9 cellular contexts compared by ENCODE assay signal in genomic region chr2:240921319-240922233, GRCh38. TPM values are rescaled to one million over a fixed set of nuclear protein-coding genes. Genes with fewer than 3 reads are reported as not detected.
DNase-seq lines count a peak whose midpoint lies in the region; ATAC-seq and TF ChIP-seq lines count a peak whose summit lies in the region.
"Had no signal": no experiment of that assay in that cellular context is flagged by ENCODE, and none has a peak within 500 bp of the region (broad histone marks: within the 10 kb centered on the region; RNA-seq: fewer than 3 reads in every experiment).

No MANE protein-coding gene starts in this region.

- H3K4me1 ChIP-seq in lung (ENCODE audit: control insufficient read depth in 2 of 2, insufficient read depth in 2 of 2, low read length in 2 of 2), result peaks cover 0 to 3% of the 10 kb centered on the region in 2 donors
- H3K4me1 ChIP-seq: parathyroid adenoma had no signal

- H3K4me1 Mint-ChIP-seq in MCF 10A (ENCODE audit: insufficient read depth, unreplicated experiment), result peaks cover 8% of the 10 kb centered on the region

- no peaks in the 10 kb centered on the region for H3K27me3 ChIP-seq in lung (ENCODE audit: control insufficient read depth, insufficient read depth)

- TF ChIP-seq CTCF in MCF 10A (IDR thresholded peaks at IDR 0.05; ENCODE audit: unreplicated experiment), result no peak
- no peak for TF ChIP-seq CTCF in lung (IDR thresholded peaks at IDR 0.05; ENCODE audit: control extremely low read depth, extremely low read depth)

- H3K27me3 Mint-ChIP-seq in MCF 10A (ENCODE audit: insufficient read depth, unreplicated experiment), result no peaks in the 10 kb centered on the region

- no peaks in the 10 kb centered on the region for H3K36me3 ChIP-seq in lung (ENCODE audit: control insufficient read depth in 2 of 2, insufficient read depth in 2 of 2, low read length in 2 of 2)

- intact Hi-C loops in MCF 10A (cut with micrococcal nuclease), result no loop called here

- CTCF ChIA-PET in MCF 10A (lab: Yijun Ruan, JAX), result interaction anchor here (0.6 kb wide), 2 partner anchors 41 to 81 kb away, joined by 3 read pairs; no protein-coding TSS in a partner anchor

- 79 to 92% methylated on average over 12 to 14 of the region's 14 CpGs for whole genome bisulfite sequencing in lung, 2 donors

- DNase-seq in A172 (ENCODE audit: low spot score) (peak; percentile 96), HS-27A (ENCODE audit: low read depth) (peak; percentile 62), MCF 10A (ENCODE audit: unreplicated experiment) (peak; percentile 92), lung (ENCODE audit: low spot score) (no peak), NCI-H748 treated with DMSO at 0.1 percent for 48 hours (lab: John Stamatoyannopoulos, UW) (no peak), NCI-H187 treated with DMSO at 0.1 percent for 48 hours (lab: John Stamatoyannopoulos, UW) (no peak)

- no peaks in the 10 kb centered on the region for H3K36me3 Mint-ChIP-seq in MCF 10A (ENCODE audit: insufficient read depth, unreplicated experiment)

- peak overlapping the region in 1 of 2 donors; percentile 43 for H3K27ac ChIP-seq in lung (ENCODE audit: low read depth in 1 of 2, low read length in 1 of 2)
- H3K27ac ChIP-seq: parathyroid adenoma had no signal

- POLR2A ChIA-PET in MCF 10A (lab: Yijun Ruan, JAX), result interaction anchor here (0.9 to 1.4 kb wide), 4 partner anchors 9 to 140 kb away, joined by 3 to 6 read pairs (median 4); no protein-coding TSS in a partner anchor

- H3K4me3 Mint-ChIP-seq in MCF 10A (ENCODE audit: unreplicated experiment), result peak overlapping the region; percentile 35

- H3K27ac Mint-ChIP-seq in MCF 10A (ENCODE audit: low read depth, unreplicated experiment), result peak overlapping the region; percentile 85

- no peaks in the 10 kb centered on the region for H3K9me3 ChIP-seq in lung (ENCODE audit: control insufficient read depth in 2 of 2, insufficient read depth in 1 of 2, low read length in 1 of 2)

- H3K4me3 ChIP-seq in lung, result no peak overlapping the region

- H3K9me3 Mint-ChIP-seq in MCF 10A (ENCODE audit: unreplicated experiment), result no peaks in the 10 kb centered on the region

- ATAC-seq in lung (ENCODE audit: insufficient read depth, low FRiP score) (peak; percentile 31), GM19324 (IDR thresholded peaks at IDR 0.05; ENCODE audit: low FRiP score, unreplicated experiment) (no peak), GM18907 (IDR thresholded peaks at IDR 0.05; ENCODE audit: unreplicated experiment) (no peak)

- no TSS peak for BruUV-seq in MCF 10A (replicated peaks; lab: Mats Ljungman, UMichigan)

RNA-seq across cellular contexts. Expression of gene CROCC2, which starts 15.4 kb away (rescaled TPM):
- 0.02 TPM in 1 of 2 replicates, not detected in the other for total RNA-seq in A172 (2014; rRNA removed; shearing (Covaris generic))
- not detected in 2 replicates for total RNA-seq in MCF 10A (2022)
- 10 to 100 TPM in 1 of 2 donors, 1 to 10 TPM in 1; 5.6 to 17.4 TPM for total RNA-seq in lung
- 1 to 10 TPM; 1.3 to 3.1 TPM for polyA plus RNA-seq in lung

RNA-seq across cellular contexts. Expression of gene MAB21L4, which starts 25.6 kb away (rescaled TPM):
- total RNA-seq in A172 (2014; rRNA removed; shearing (Covaris generic)), result 0.22 TPM in 1 of 2 replicates, not detected in the other
- total RNA-seq in MCF 10A (2022), result not detected in 2 replicates
- total RNA-seq in lung, result 10 to 100 TPM in 1 of 2 donors, 1 to 10 TPM in 1; 2.9 to 21.1 TPM
- 1 to 10 TPM; 4.9 to 8.7 TPM for polyA plus RNA-seq in lung

RNA-seq across cellular contexts. Expression of gene AGXT, which starts 53.0 kb away (rescaled TPM):
- 0.07 TPM in 1 of 2 replicates, not detected in the other for total RNA-seq in A172 (2014; rRNA removed; shearing (Covaris generic))
- total RNA-seq in MCF 10A (2022) (not detected in 2 replicates), lung (under 1 TPM in 1 of 2 donors, not detected in 1; 0.61 TPM)
- polyA plus RNA-seq in lung, result under 1 TPM; 0.05 to 0.16 TPM

Comparison
In these comparisons a context has a peak if more than half of its experiments do, and no peak if none do; other contexts are left out.
1. DNase-seq: peak in A172 (single experiment), HS-27A (single experiment) and MCF 10A (single experiment); none in lung (single experiment), NCI-H748 treated with DMSO at 0.1 percent for 48 hours (single experiment) and NCI-H187 treated with DMSO at 0.1 percent for 48 hours (single experiment).